7 cellular contexts compared by ENCODE assay signal in genomic region chr1:165392634-165393571, GRCh38. TPM values are rescaled to one million over a fixed set of nuclear protein-coding genes. Genes with fewer than 3 reads are reported as not detected.
DNase-seq lines count a peak whose midpoint lies in the region; ATAC-seq and TF ChIP-seq lines count a peak whose summit lies in the region.

No MANE protein-coding gene starts in this region.

- DNase-seq in NCI-H1436 (lab: John Stamatoyannopoulos, UW): peak; percentile 83
- DNase-seq in T-helper 2 cell: peak; percentile 75 to 95 (median 86)
- peak in 55 of 56 donors; percentile 7 to 81 (median 58) for DNase-seq in amygdala (lab: John Stamatoyannopoulos, UW)
- DNase-seq in hepatocyte (ENCODE audit: low spot score): peak; percentile 88
- DNase-seq in gastrocnemius medialis: peak; percentile 68 to 77

- H3K4me1 ChIP-seq in hepatocyte (ENCODE audit: insufficient read depth) (no peaks in the 10 kb centered on the region), gastrocnemius medialis (peaks cover 6 to 9% of the 10 kb centered on the region in 2 donors)

- H3K9me3 ChIP-seq in hepatocyte (ENCODE audit: low read depth): no peaks in the 10 kb centered on the region
- H3K9me3 ChIP-seq in gastrocnemius medialis: no peaks in the 10 kb centered on the region

- in situ Hi-C loops in gastrocnemius medialis (cut with MboI; ENCODE audit: low sequenced_read_pairs in 4 of 4): loop anchor here in 3 of 4 donors (5.0 to 25.0 kb wide), 3 partner anchors 204 to 522 kb away; partner anchors contain the start of gene TMCO1 (in 1 of the 3)

- 23% methylated on average over 19 of the region's 19 CpGs for whole genome bisulfite sequencing in hepatocyte (ENCODE audit: low lambda C conversion rate, missing lambda C conversion rate)

- H3K4me2 ChIP-seq in hepatocyte: peak overlapping the region; percentile 72

- peak; percentile 84 for ATAC-seq in GM18499 (IDR thresholded peaks at IDR 0.05; ENCODE audit: insufficient read depth, unreplicated experiment)
- peak; percentile 98 for ATAC-seq in HG02884 (IDR thresholded peaks at IDR 0.05; ENCODE audit: unreplicated experiment)
- ATAC-seq in gastrocnemius medialis: peak; percentile 79 to 86

- H3K27ac ChIP-seq in hepatocyte (no peak overlapping the region), gastrocnemius medialis (no peak overlapping the region)

- no peaks in the 10 kb centered on the region for H3K9me2 ChIP-seq in hepatocyte (replicated peaks; ENCODE audit: insufficient read depth)

- H3K36me3 ChIP-seq in hepatocyte (replicated peaks; ENCODE audit: insufficient read depth, low read depth): no peaks in the 10 kb centered on the region
- H3K36me3 ChIP-seq in gastrocnemius medialis: no peaks in the 10 kb centered on the region

- no peaks in the 10 kb centered on the region for H3K79me2 ChIP-seq in hepatocyte

- TF ChIP-seq CTCF in hepatocyte (IDR thresholded peaks at IDR 0.05; ENCODE audit: poor library complexity) (peak; percentile 97), gastrocnemius medialis (IDR thresholded peaks at IDR 0.05 in 4 of 5, conservative IDR thresholded peaks at IDR 0.05 in 1 of 5) (peak; percentile 87 to 97 (median 91))

- H3K4me3 ChIP-seq in hepatocyte: no peak overlapping the region
- peak overlapping the region in 2 of 4 donors; percentile 8 to 17 for H3K4me3 ChIP-seq in gastrocnemius medialis

- H4K20me1 ChIP-seq in hepatocyte (ENCODE audit: insufficient read depth, poor library complexity, severe bottlenecking): no peaks in the 10 kb centered on the region

- TF ChIP-seq POLR2A in gastrocnemius medialis (IDR thresholded peaks at IDR 0.05): no peak

- intact Hi-C loops in gastrocnemius medialis (cut with DNase I; ENCODE audit: low total_unique reads): loop anchor here (1.0 kb wide), 1 partner anchor 200 kb away; no protein-coding TSS in a partner anchor

- peaks cover 12% of the 10 kb centered on the region for H3K27me3 ChIP-seq in hepatocyte
- H3K27me3 ChIP-seq in gastrocnemius medialis: no peaks in the 10 kb centered on the region

- peak overlapping the region; percentile 39 for H2AFZ ChIP-seq in hepatocyte

RNA-seq across cellular contexts. Expression of gene LMX1A, which starts 36.4 kb away (rescaled TPM):
- total RNA-seq in hepatocyte (not detected in 2 replicates), gastrocnemius medialis (under 1 TPM in 1 of 4 donors, not detected in 3; 0.20 TPM)
- polyA plus RNA-seq in hepatocyte: not detected in 2 replicates

RNA-seq across cellular contexts. Expression of gene RXRG, which starts 52.0 kb away (rescaled TPM):
- total RNA-seq in hepatocyte (0.07 TPM in 1 of 2 replicates, not detected in the other), gastrocnemius medialis (10 to 100 TPM in 1 of 4 donors, 1 to 10 TPM in 3; 4.2 to 15.9 (median 6.0) TPM)
- 1.5 TPM in 1 of 2 replicates, not detected in the other for polyA plus RNA-seq in hepatocyte
